Comparison of ENCODE assay signal across 9 cellular contexts in the genomic region with DNA sequence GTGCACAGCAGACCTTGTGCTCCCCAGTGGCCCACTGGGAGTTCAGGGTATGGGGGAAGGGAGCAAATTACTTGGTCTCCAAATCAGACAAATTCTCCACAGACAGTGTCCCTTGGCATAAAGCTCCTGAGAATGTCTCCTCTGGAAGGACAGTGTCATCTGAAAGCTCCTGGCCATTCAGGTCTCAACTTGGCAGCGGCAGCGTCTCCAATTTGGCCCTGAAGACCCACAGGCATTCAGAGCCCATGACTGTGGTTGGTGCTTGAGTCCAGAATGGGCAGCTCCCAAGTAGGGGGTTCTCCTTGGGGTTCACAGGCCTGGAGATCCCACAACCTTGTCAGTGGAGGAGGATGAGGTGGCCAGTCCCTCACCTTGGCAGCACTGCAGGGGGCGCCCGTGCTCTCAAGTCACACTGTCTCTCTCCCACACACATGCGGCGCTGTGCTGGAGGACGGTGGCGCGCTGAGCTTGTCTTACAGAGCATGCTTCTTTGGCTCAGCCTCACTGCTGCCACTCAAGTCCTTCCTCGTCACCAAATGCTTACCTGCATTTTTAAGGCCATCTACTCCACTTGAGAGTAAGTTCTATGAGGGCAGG. TPM values are rescaled to one million over a fixed set of nuclear protein-coding genes. Genes with fewer than 3 reads are reported as not detected.
A peak's percentile ranks its signal among the peaks of the same experiment; 100 is the strongest.
DNase-seq lines count a peak whose midpoint lies in the region; ATAC-seq and TF ChIP-seq lines count a peak whose summit lies in the region.
"Had no signal": no experiment of that assay in that cellular context is flagged by ENCODE, and none has a peak within 500 bp of the region (broad histone marks: within the 10 kb centered on the region; RNA-seq: fewer than 3 reads in every experiment).

No MANE protein-coding gene starts in this region.

- H3K9me3 Mint-ChIP-seq in naive B cell, result no peaks in the 10 kb centered on the region

- peaks cover 9% of the 10 kb centered on the region for H3K4me1 ChIP-seq in prostate gland (replicated peaks)

- intact Hi-C loops in prostate gland (cut with DNase I), result no loop called here

- H3K4me3 Mint-ChIP-seq in naive B cell, result no peak overlapping the region

- peaks cover 15 to 25% of the 10 kb centered on the region in 2 donors for H3K36me3 ChIP-seq in prostate gland
- H3K36me3 ChIP-seq: ovary had no signal

- no peaks in the 10 kb centered on the region for H3K27me3 ChIP-seq in prostate gland (replicated peaks; ENCODE audit: insufficient read depth)
- H3K27me3 ChIP-seq: ovary had no signal

- ATAC-seq in naive B cell (ENCODE audit: low read depth in 2 of 2) (peak; percentile 33 to 46), GM21528 (IDR thresholded peaks at IDR 0.05; ENCODE audit: low FRiP score, unreplicated experiment) (no peak), GM18498 (IDR thresholded peaks at IDR 0.05; ENCODE audit: unreplicated experiment) (no peak)

- H3K9me3 ChIP-seq in prostate gland, result no peaks in the 10 kb centered on the region
- H3K9me3 ChIP-seq: ovary had no signal

- H3K4me1 Mint-ChIP-seq in naive B cell, result peaks cover 0 to 5% (median 1%) of the 10 kb centered on the region in 3 donors

- TF ChIP-seq CTCF in prostate gland (IDR thresholded peaks at IDR 0.05), result peak in 2 of 4 experiments; percentile 29 to 35

- no peak for TF ChIP-seq POLR2A in prostate gland (IDR thresholded peaks at IDR 0.05)

- DNase-seq in SHP77 (lab: John Stamatoyannopoulos, UW) (peak; percentile 31 to 33), SHP77 treated with DMSO at 0.1 percent for 48 hours (lab: John Stamatoyannopoulos, UW) (no peak), SK-N-DZ (ENCODE audit: low spot score) (peak; percentile 48), naive B cell (no peak), prostate gland (ENCODE audit: low spot score) (no peak)
- DNase-seq in central memory CD4-positive, alpha-beta T cell, result peak; percentile 31

- peak overlapping the region in 3 of 6 donors; percentile 16 to 52 (median 29) for H3K27ac Mint-ChIP-seq in naive B cell

- WGBS in prostate gland, result 66% methylated on average over 10 of the region's 10 CpGs

- H3K36me3 Mint-ChIP-seq in naive B cell, result peaks cover 14 to 16% of the 10 kb centered on the region in 2 donors

- no peaks in the 10 kb centered on the region for H3K27me3 Mint-ChIP-seq in naive B cell

- no peak overlapping the region for H3K4me3 ChIP-seq in prostate gland
- H3K4me3 ChIP-seq: ovary had no signal

- H3K27ac ChIP-seq in prostate gland, result no peak overlapping the region
- H3K27ac ChIP-seq: ovary had no signal

RNA-seq across cellular contexts. Expression of a gene that starts 20.7 kb away (rescaled TPM):
- polyA plus RNA-seq in SK-N-DZ (2014; cell fraction: cytosol; rRNA removed), result 229 and 266 TPM in 2 replicates
- 134 and 157 TPM in 2 replicates for polyA plus RNA-seq in SK-N-DZ (2014; cell fraction: nucleus; rRNA removed)
- 100 to 1,000 TPM; 216 to 265 (median 253) TPM for polyA plus RNA-seq in naive B cell (ENCODE audit: low read depth in 6 of 6)
- total RNA-seq in prostate gland, result 100 to 1,000 TPM; 132 to 247 TPM

RNA-seq across cellular contexts. Expression of a gene that starts 21.6 kb away (rescaled TPM):
- 4.6 and 8.0 TPM in 2 replicates for polyA plus RNA-seq in SK-N-DZ (2014; cell fraction: cytosol; rRNA removed)
- 5.8 and 7.6 TPM in 2 replicates for polyA plus RNA-seq in SK-N-DZ (2014; cell fraction: nucleus; rRNA removed)
- 1 to 10 TPM in 4 of 6 donors, under 1 TPM in 2; 0.49 to 3.5 (median 1.8) TPM for polyA plus RNA-seq in naive B cell (ENCODE audit: low read depth in 6 of 6)
- 100 to 1,000 TPM in 1 of 2 donors, 10 to 100 TPM in 1; 74.3 to 128 TPM for total RNA-seq in prostate gland

Comparison
In these comparisons a context has a peak if more than half of its experiments do, and no peak if none do; other contexts are left out.
1. DNase-seq: peak in SHP77 (2 of 2), SK-N-DZ (single experiment) and central memory CD4-positive, alpha-beta T cell (single experiment); none in SHP77 treated with DMSO at 0.1 percent for 48 hours (single experiment), naive B cell (single experiment) and prostate gland (single experiment).
2. ATAC-seq: peak in naive B cell (2 of 2); none in GM21528 (single experiment) and GM18498 (single experiment).